Comparison of ENCODE assay signal across 28 cellular contexts in genomic region chr6:149456311-149457021, GRCh38. TPM values are rescaled to one million over a fixed set of nuclear protein-coding genes. Genes with fewer than 3 reads are reported as not detected.
"Had no signal": no experiment of that assay in that cellular context is flagged by ENCODE, and none has a peak within 500 bp of the region (broad histone marks: within the 10 kb centered on the region; RNA-seq: fewer than 3 reads in every experiment).

No MANE protein-coding gene starts in this region.

- H3K27me3 ChIP-seq: gastroesophageal sphincter, hepatocyte, right atrium auricular region, thyroid gland, vagina had no signal

- ATAC-seq: foreskin keratinocyte; gastroesophageal sphincter; lower lobe of right lung; natural killer cell; sciatic nerve; stimulated activated effector memory CD8-positive, alpha-beta T cell treated with anti-CD3 and anti-CD28 coated beads, Interleukin-12 subunit alpha, Interleukin-12 subunit beta, amount 100 ng/mL, for 72 hours had no signal

- FAIRE-seq: endothelial cell of umbilical vein, kidney had no signal

- H3K9me3 ChIP-seq: esophagus muscularis mucosa, gastroesophageal sphincter, heart left ventricle, left ventricle myocardium inferior, lower lobe of right lung, prostate gland, right atrium auricular region, stomach, thyroid gland, vagina had no signal

- H3K36me3 Mint-ChIP-seq: natural killer cell had no signal

- H3K79me2 ChIP-seq: hepatocyte, parathyroid adenoma had no signal

- H3K27ac ChIP-seq: coronary artery, foreskin keratinocyte, hepatocyte, parathyroid adenoma, prostate gland, vagina had no signal

- H3K9me3 Mint-ChIP-seq: natural killer cell; neural crest cell; stimulated activated effector memory CD8-positive, alpha-beta T cell treated with anti-CD3 and anti-CD28 coated beads, Interleukin-12 subunit alpha, Interleukin-12 subunit beta, amount 100 ng/mL, for 72 hours had no signal

- H3K9ac ChIP-seq: parathyroid adenoma had no signal

- H3K4me1 ChIP-seq: foreskin keratinocyte had no signal

- H2AFZ ChIP-seq: hepatocyte, parathyroid adenoma had no signal

- H3K4me3 Mint-ChIP-seq: natural killer cell; neural crest cell; stimulated activated effector memory CD8-positive, alpha-beta T cell treated with anti-CD3 and anti-CD28 coated beads, Interleukin-12 subunit alpha, Interleukin-12 subunit beta, amount 100 ng/mL, for 72 hours had no signal

- DNase-seq: dermis blood vessel endothelial cell; effector memory CD4-positive, alpha-beta T cell; foreskin keratinocyte; kidney; lower lobe of right lung; natural killer cell; stimulated activated CD4-positive, alpha-beta T cell treated with anti-CD3 and anti-CD28 coated beads, Interleukin-2, amount 100 ng/mL, for 24 hours; stimulated activated CD4-positive, alpha-beta T cell treated with anti-CD3 and anti-CD28 coated beads, Interleukin-4, amount 100 ng/mL, for 24 hours; stimulated activated naive CD4-positive, alpha-beta T cell treated with Interleukin-2 at 50 U/mL for 16 hours; stomach had no signal

- H3K4me3 ChIP-seq: coronary artery, esophagus muscularis mucosa, gastroesophageal sphincter, heart left ventricle, hepatocyte, left ventricle myocardium inferior, lower lobe of right lung, prostate gland, right atrium auricular region, smooth muscle cell, stomach, thyroid gland, vagina had no signal

- H3K27ac Mint-ChIP-seq: natural killer cell had no signal

- H3K4me1 Mint-ChIP-seq: natural killer cell, neural crest cell had no signal

- H3K4me2 ChIP-seq: hepatocyte, smooth muscle cell had no signal

- H3K36me3 ChIP-seq: esophagus muscularis mucosa, gastroesophageal sphincter, left ventricle myocardium inferior, prostate gland, right atrium auricular region, stomach, thyroid gland, vagina had no signal

RNA-seq across cellular contexts. Expression of gene ZC3H12D, which starts 28.3 kb away (rescaled TPM):
- total RNA-seq: endothelial cell of umbilical vein, smooth muscle cell had no signal
- polyA plus RNA-seq: foreskin keratinocyte, smooth muscle cell had no signal

RNA-seq across cellular contexts. Expression of gene SUMO4, which starts 56.4 kb away (rescaled TPM):
- total RNA-seq: epithelial cell of proximal tubule had no signal
- polyA plus RNA-seq: fibroblast of lung, stomach had no signal
